Comparison of ENCODE assay signal across 8 cellular contexts in the genomic region with DNA sequence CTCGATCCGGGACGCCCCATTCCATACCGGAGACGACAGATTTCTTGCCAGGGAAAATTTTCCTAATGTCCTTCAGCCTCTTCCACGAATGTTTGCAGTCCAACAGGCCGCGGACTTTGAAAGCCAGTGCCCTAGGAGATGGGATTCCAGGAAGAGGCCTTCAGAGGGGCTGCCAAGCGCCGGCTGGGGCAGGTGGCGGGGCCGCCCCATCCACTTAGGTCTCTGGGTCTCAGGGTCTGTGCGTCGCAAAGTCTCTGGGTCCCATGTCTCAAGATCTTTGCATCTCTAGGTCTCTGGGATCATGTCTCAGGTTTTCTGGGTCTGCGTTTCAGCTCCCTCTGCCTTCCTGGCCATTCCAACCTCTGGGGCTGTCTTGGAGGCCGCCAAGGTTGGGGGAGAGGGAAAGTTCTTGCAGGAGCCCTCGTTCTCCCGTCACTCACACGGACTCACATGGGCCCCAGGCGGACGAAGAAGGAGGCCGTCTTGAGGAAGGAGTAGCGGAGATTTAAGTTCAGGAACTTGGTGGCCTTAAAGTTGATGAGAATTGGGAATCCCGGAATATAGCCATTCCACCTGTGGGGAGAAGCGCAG. TPM values are rescaled to one million over a fixed set of nuclear protein-coding genes. Genes with fewer than 3 reads are reported as not detected.
A peak's percentile ranks its signal among the peaks of the same experiment; 100 is the strongest.
DNase-seq lines count a peak whose midpoint lies in the region; ATAC-seq lines count a peak whose summit lies in the region.

No MANE protein-coding gene starts in this region.

- H3K4me3 Mint-ChIP-seq in activated T-helper 17 cell treated with anti-CD3 and anti-CD28 coated beads, Interleukin-2, amount 50 U/mL, for 72 hours = peak overlapping the region; percentile 91
- peak overlapping the region; percentile 86 to 94 (median 90) for H3K4me3 Mint-ChIP-seq in immature natural killer cell
- peak overlapping the region; percentile 94 for H3K4me3 Mint-ChIP-seq in stimulated activated naive CD8-positive, alpha-beta T cell treated with anti-CD3 and anti-CD28 coated beads, Interleukin-15, Interleukin-2, amounts not matched to agents 100 ng/mL and 50 ng/mL, for 24 hours

- ATAC-seq in activated T-helper 17 cell treated with anti-CD3 and anti-CD28 coated beads, Interleukin-2, amount 50 U/mL, for 72 hours (replicated peaks) = no peak
- ATAC-seq in HG02840 (IDR thresholded peaks at IDR 0.05; ENCODE audit: low FRiP score, unreplicated experiment) = no peak

- no peaks in the 10 kb centered on the region for H3K9me3 Mint-ChIP-seq in activated T-helper 17 cell treated with anti-CD3 and anti-CD28 coated beads, Interleukin-2, amount 50 U/mL, for 72 hours
- no peaks in the 10 kb centered on the region for H3K9me3 Mint-ChIP-seq in immature natural killer cell
- no peaks in the 10 kb centered on the region for H3K9me3 Mint-ChIP-seq in stimulated activated naive CD8-positive, alpha-beta T cell treated with anti-CD3 and anti-CD28 coated beads, Interleukin-15, Interleukin-2, amounts not matched to agents 100 ng/mL and 50 ng/mL, for 24 hours

- H3K27ac Mint-ChIP-seq in activated T-helper 17 cell treated with anti-CD3 and anti-CD28 coated beads, Interleukin-2, amount 50 U/mL, for 72 hours = peak overlapping the region; percentile 76
- H3K27ac Mint-ChIP-seq in immature natural killer cell = peak overlapping the region in 1 of 6 donors; percentile 64
- H3K27ac Mint-ChIP-seq in stimulated activated naive CD8-positive, alpha-beta T cell treated with anti-CD3 and anti-CD28 coated beads, Interleukin-15, Interleukin-2, amounts not matched to agents 100 ng/mL and 50 ng/mL, for 24 hours = peak overlapping the region; percentile 89

- H3K36me3 Mint-ChIP-seq in activated T-helper 17 cell treated with anti-CD3 and anti-CD28 coated beads, Interleukin-2, amount 50 U/mL, for 72 hours (ENCODE audit: low read depth) = peaks cover 21% of the 10 kb centered on the region
- no peaks in the 10 kb centered on the region for H3K36me3 Mint-ChIP-seq in immature natural killer cell
- peaks cover 11% of the 10 kb centered on the region for H3K36me3 Mint-ChIP-seq in stimulated activated naive CD8-positive, alpha-beta T cell treated with anti-CD3 and anti-CD28 coated beads, Interleukin-15, Interleukin-2, amounts not matched to agents 100 ng/mL and 50 ng/mL, for 24 hours (ENCODE audit: low read depth)

- no peaks in the 10 kb centered on the region for H3K27me3 Mint-ChIP-seq in activated T-helper 17 cell treated with anti-CD3 and anti-CD28 coated beads, Interleukin-2, amount 50 U/mL, for 72 hours
- H3K27me3 Mint-ChIP-seq in immature natural killer cell (ENCODE audit: low read depth in 3 of 3) = peaks cover 2 to 3% (median 2%) of the 10 kb centered on the region in 3 donors
- peaks cover 1% of the 10 kb centered on the region for H3K27me3 Mint-ChIP-seq in stimulated activated naive CD8-positive, alpha-beta T cell treated with anti-CD3 and anti-CD28 coated beads, Interleukin-15, Interleukin-2, amounts not matched to agents 100 ng/mL and 50 ng/mL, for 24 hours

- peak; percentile 54 for DNase-seq in NCI-H1694 treated with DMSO at 0.1 percent for 48 hours (lab: John Stamatoyannopoulos, UW)
- DNase-seq in NCI-H1694 (lab: John Stamatoyannopoulos, UW) = no peak
- no peak for DNase-seq in immature natural killer cell
- DNase-seq in HuH-7.5 (ENCODE audit: low spot score) = no peak
- no peak for DNase-seq in germinal center (ENCODE audit: low spot score)

- H3K4me1 Mint-ChIP-seq in activated T-helper 17 cell treated with anti-CD3 and anti-CD28 coated beads, Interleukin-2, amount 50 U/mL, for 72 hours = no peaks in the 10 kb centered on the region
- H3K4me1 Mint-ChIP-seq in immature natural killer cell = peaks cover 5 to 10% of the 10 kb centered on the region in 2 donors
- H3K4me1 Mint-ChIP-seq in stimulated activated naive CD8-positive, alpha-beta T cell treated with anti-CD3 and anti-CD28 coated beads, Interleukin-15, Interleukin-2, amounts not matched to agents 100 ng/mL and 50 ng/mL, for 24 hours (ENCODE audit: low read depth) = peaks cover 10% of the 10 kb centered on the region

RNA-seq across cellular contexts. Expression of a gene that starts 7.2 kb away (rescaled TPM):
- 1 to 10 TPM; 1.1 to 6.2 TPM for total RNA-seq in activated T-helper 17 cell treated with anti-CD3 and anti-CD28 coated beads, Interleukin-2, amount 50 U/mL, for 72 hours
- under 1 TPM in 1 of 3 donors, not detected in 2; 0.17 TPM for polyA plus RNA-seq in immature natural killer cell

RNA-seq across cellular contexts. Expression of a gene that starts 38.0 kb away (rescaled TPM):
- total RNA-seq in activated T-helper 17 cell treated with anti-CD3 and anti-CD28 coated beads, Interleukin-2, amount 50 U/mL, for 72 hours = 1 to 10 TPM in 1 of 2 donors, under 1 TPM in 1; 0.13 to 1.3 TPM
- polyA plus RNA-seq in immature natural killer cell = not detected

RNA-seq across cellular contexts. Expression of a gene that starts 41.4 kb away (rescaled TPM):
- total RNA-seq in activated T-helper 17 cell treated with anti-CD3 and anti-CD28 coated beads, Interleukin-2, amount 50 U/mL, for 72 hours = under 1 TPM in 1 of 2 donors, not detected in 1; 0.61 TPM
- not detected for polyA plus RNA-seq in immature natural killer cell

RNA-seq across cellular contexts. Expression of a gene that starts 43.6 kb away (rescaled TPM):
- 10 to 100 TPM in 1 of 2 donors, 1 to 10 TPM in 1; 2.9 to 10.0 TPM for total RNA-seq in activated T-helper 17 cell treated with anti-CD3 and anti-CD28 coated beads, Interleukin-2, amount 50 U/mL, for 72 hours
- not detected for polyA plus RNA-seq in immature natural killer cell
